Comparison of ENCODE assay signal across 8 cellular contexts in the genomic region with DNA sequence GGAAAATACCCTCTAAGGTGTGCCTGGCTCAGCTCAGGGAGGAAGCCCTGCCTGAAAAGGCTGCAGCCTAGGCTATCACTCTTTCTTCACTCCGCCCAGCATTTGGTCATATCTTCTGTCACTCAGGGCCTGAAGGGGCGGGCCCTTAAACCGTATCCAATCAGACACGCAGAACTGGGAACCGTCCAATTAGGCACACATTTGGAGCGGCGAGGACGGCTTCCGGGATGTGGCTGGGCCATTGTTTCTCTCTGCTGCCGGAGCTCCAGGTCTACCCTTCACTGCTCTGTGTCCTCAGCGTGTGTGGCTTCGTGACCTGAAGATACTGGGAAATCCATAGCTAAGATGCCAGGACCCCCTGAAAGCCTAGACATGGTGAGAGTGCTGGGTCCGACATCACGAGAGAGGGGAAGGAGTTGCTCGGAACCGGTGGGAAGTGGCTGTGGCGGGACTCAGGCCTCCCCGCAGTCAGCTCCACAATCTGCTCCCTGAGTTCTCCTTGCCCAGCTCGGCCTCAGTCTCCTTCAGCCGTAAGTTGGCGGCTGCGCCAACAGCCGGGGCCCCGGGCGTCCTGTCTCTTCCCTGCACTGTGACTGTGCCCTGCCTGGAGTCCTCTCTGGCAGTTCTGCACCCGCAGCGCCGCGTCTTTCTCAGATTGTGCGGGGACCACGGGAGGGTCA. TPM values are rescaled to one million over a fixed set of nuclear protein-coding genes. Genes with fewer than 3 reads are reported as not detected.
A peak's percentile ranks its signal among the peaks of the same experiment; 100 is the strongest.
DNase-seq lines count a peak whose midpoint lies in the region; ATAC-seq and TF ChIP-seq lines count a peak whose summit lies in the region.

A gene (plus strand): TSS at position 241 of the 680 bp plus-strand sequence. CDS start 105 bp downstream, at position 346.

- TF ChIP-seq CTCF in brain microvascular endothelial cell (IDR thresholded peaks at IDR 0.05; ENCODE audit: low read depth, low read length, missing control alignments) (no peak), sigmoid colon (IDR thresholded peaks at IDR 0.05) (no peak)

- WGBS in iPS DF 6.9 (ENCODE audit: insufficient coverage, insufficient read length): no CpG with 5 or more reads among the region's 31 CpGs
- 0 to 1% methylated on average over 31 of the region's 31 CpGs for WGBS in sigmoid colon, 2 donors

- TF ChIP-seq EP300 in sigmoid colon (IDR thresholded peaks at IDR 0.05): no peak

- H3K27me3 ChIP-seq in brain microvascular endothelial cell (replicated peaks) (no peaks in the 10 kb centered on the region), iPS DF 6.9 (ENCODE audit: control insufficient read depth, insufficient read depth, low read length) (no peaks in the 10 kb centered on the region), sigmoid colon (no peaks in the 10 kb centered on the region)

- peaks cover 5% of the 10 kb centered on the region for H3K36me3 ChIP-seq in brain microvascular endothelial cell (replicated peaks)
- H3K36me3 ChIP-seq in iPS DF 6.9 (ENCODE audit: control insufficient read depth, insufficient read depth, low read length): no peaks in the 10 kb centered on the region
- peaks cover 0 to 4% (median 0%) of the 10 kb centered on the region in 4 donors for H3K36me3 ChIP-seq in sigmoid colon

- intact Hi-C loops in sigmoid colon (cut with DNase I): loop anchor here (1.0 kb wide), 1 partner anchor 68 kb away; a partner anchor contains a TSS

- peak; percentile 67 to 70 for TF ChIP-seq POLR2A in sigmoid colon (IDR thresholded peaks at IDR 0.05)

- H3K4me3 ChIP-seq in brain microvascular endothelial cell (ENCODE audit: low read depth, low read length) (peak within 1 kb of the TSS; percentile 93), iPS DF 6.9 (ENCODE audit: low read length) (peak within 1 kb of the TSS; percentile 56), sigmoid colon (peak within 1 kb of the TSS; percentile 60 to 73 (median 64))

- H3K9me3 ChIP-seq in iPS DF 6.9 (ENCODE audit: control insufficient read depth, insufficient read depth, low read length) (no peaks in the 10 kb centered on the region), sigmoid colon (no peaks in the 10 kb centered on the region)

- peak; percentile 91 for DNase-seq in NCI-H2029 treated with DMSO at 0.1 percent for 48 hours (lab: John Stamatoyannopoulos, UW)
- peak; percentile 80 for DNase-seq in UCSD-AML1 (lab: John Stamatoyannopoulos, UW; ENCODE audit: unreplicated experiment)
- peak; percentile 96 for DNase-seq in brain microvascular endothelial cell
- DNase-seq in iPS DF 6.9 (ENCODE audit: low read depth, low spot score): peak; percentile 96
- peak; percentile 97 for DNase-seq in sigmoid colon
- no peak for DNase-seq in NOMO-1 treated with dmso at 0.1 percent for 144 hours (lab: John Stamatoyannopoulos, UW; ENCODE audit: unreplicated experiment)

- in situ Hi-C loops in brain microvascular endothelial cell (cut with HindIII; ENCODE audit: low pct_ligation_motif_present, low sequenced_read_pairs): no loop called here

- H3K4me1 ChIP-seq in iPS DF 6.9 (ENCODE audit: control insufficient read depth, insufficient read depth, low read length) (peaks cover 2% of the 10 kb centered on the region; the same call in 1 of the 2 replicates), sigmoid colon (peaks cover 0 to 33% (median 22%) of the 10 kb centered on the region in 4 donors)

- H3K27ac ChIP-seq in brain microvascular endothelial cell (peak within 1 kb of the TSS; percentile 69), iPS DF 6.9 (ENCODE audit: low read length) (no peak within 1 kb of the TSS), sigmoid colon (peak within 1 kb of the TSS; percentile 76 to 89 (median 82))

- ATAC-seq in GM18511 (IDR thresholded peaks at IDR 0.05; ENCODE audit: unreplicated experiment): peak; percentile 100
- peak; percentile 100 for ATAC-seq in HG02973 (IDR thresholded peaks at IDR 0.05; ENCODE audit: unreplicated experiment)

RNA-seq across cellular contexts. Expression of the gene that starts here (rescaled TPM):
- total RNA-seq in sigmoid colon: 10 to 100 TPM; 28.2 to 49.3 (median 39.6) TPM
- polyA plus RNA-seq in sigmoid colon: 1 to 10 TPM; 2.8 to 7.6 (median 3.0) TPM
